In the genomic region with DNA sequence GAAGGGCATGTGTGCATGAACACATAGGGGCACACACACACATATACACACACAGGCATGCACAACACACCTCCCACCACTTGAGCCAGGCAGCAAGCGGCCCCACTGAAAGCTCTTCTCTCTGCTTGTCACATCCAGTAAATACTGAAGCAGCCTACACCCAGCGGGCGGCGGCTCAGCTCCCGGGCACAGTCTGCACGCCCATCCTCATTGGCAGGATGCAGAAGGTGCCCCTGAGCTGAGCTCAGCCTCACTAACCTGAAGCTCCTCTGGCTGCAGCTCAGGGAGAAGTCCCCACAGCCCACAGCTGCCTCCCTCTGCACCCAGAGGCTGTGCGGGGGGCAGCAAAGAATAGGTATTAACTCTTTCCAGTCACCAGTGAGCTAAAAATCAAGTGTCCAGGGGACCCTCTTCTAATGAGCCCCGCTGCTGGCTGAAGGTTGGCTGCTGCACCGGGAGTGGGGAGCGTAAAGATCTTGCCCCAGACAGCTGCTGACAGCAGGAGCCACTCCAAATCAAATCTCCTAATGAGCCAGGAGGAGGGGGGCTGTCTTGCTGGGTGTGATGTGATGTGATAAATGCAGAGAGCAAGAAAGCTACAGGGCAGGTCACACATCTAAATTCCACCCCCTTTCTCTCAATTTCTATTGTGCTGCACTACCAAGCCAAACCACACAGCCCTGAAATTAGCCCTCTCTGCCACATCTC, we compare ENCODE assay signal across 12 cellular contexts. TPM values are rescaled to one million over a fixed set of nuclear protein-coding genes. Genes with fewer than 3 reads are reported as not detected.
DNase-seq lines count a peak whose midpoint lies in the region; ATAC-seq lines count a peak whose summit lies in the region.
"Had no signal": no experiment of that assay in that cellular context is flagged by ENCODE, and none has a peak within 500 bp of the region (broad histone marks: within the 10 kb centered on the region; RNA-seq: fewer than 3 reads in every experiment).

No MANE protein-coding gene starts in this region.

- no peaks in the 10 kb centered on the region for H4K20me1 ChIP-seq in Karpas-422 (ENCODE audit: insufficient read depth, low read depth, low read length)

- no peaks in the 10 kb centered on the region for H3K27me3 ChIP-seq in Karpas-422 (ENCODE audit: low read length)
- H3K27me3 ChIP-seq: esophagus muscularis mucosa had no signal

- H3K79me2 ChIP-seq in Karpas-422 (ENCODE audit: low read length): no peaks in the 10 kb centered on the region

- H3K9me3 ChIP-seq in Karpas-422 (ENCODE audit: low read length): no peaks in the 10 kb centered on the region
- H3K9me3 ChIP-seq: esophagus muscularis mucosa had no signal

- DNase-seq in D341Med (ENCODE audit: low spot score) (peak; percentile 77), Karpas-422 (peak; percentile 77), NCI-H524 treated with DMSO at 0.1 percent for 48 hours (lab: John Stamatoyannopoulos, UW) (peak; percentile 79)
- no peak for DNase-seq in NK-92 treated with Interleukin-12 subunit alpha and Interleukin-12 subunit beta, amount 100 ng/mL, for 24 hours (lab: John Stamatoyannopoulos, UW)
- no peak for DNase-seq in activated CD8-positive, alpha-beta memory T cell treated with anti-CD3 and anti-CD28 coated beads, Interleukin-2, amount 50 U/mL, for 48 hours
- DNase-seq in activated CD8-positive, alpha-beta memory T cell treated with anti-CD3 and anti-CD28 coated beads for 24 hours: no peak
- DNase-seq: activated CD4-positive, CD25-positive, alpha-beta regulatory T cell treated with anti-CD3 and anti-CD28 coated beads, Interleukin-2, amount 50 U/mL, for 72 hours had no signal

- no peaks in the 10 kb centered on the region for H3K9me2 ChIP-seq in Karpas-422 (replicated peaks; ENCODE audit: insufficient read depth, low read length)

- H3K27ac ChIP-seq in Karpas-422 (ENCODE audit: low read length): peak overlapping the region; percentile 40
- H3K27ac ChIP-seq: esophagus muscularis mucosa, SK-N-MC had no signal

- H3K9ac ChIP-seq in Karpas-422 (ENCODE audit: low read length): peak overlapping the region; percentile 57

- ATAC-seq in esophagus mucosa (peak; percentile 32), HG02938 (IDR thresholded peaks at IDR 0.05; ENCODE audit: unreplicated experiment) (no peak)

- H3K4me2 ChIP-seq in Karpas-422 (ENCODE audit: low read depth, low read length, poor library complexity, severe bottlenecking): peak overlapping the region; percentile 65

- H3K4me1 ChIP-seq in Karpas-422 (ENCODE audit: low read length): peaks cover 99% of the 10 kb centered on the region

- H3K36me3 ChIP-seq in Karpas-422 (ENCODE audit: insufficient read depth, low read length): no peaks in the 10 kb centered on the region; the same call in 1 of the 2 replicates
- H3K36me3 ChIP-seq: esophagus muscularis mucosa had no signal

- H2AFZ ChIP-seq in Karpas-422 (ENCODE audit: low read length): no peak overlapping the region

- H3K4me3 ChIP-seq in Karpas-422 (ENCODE audit: low read length): peak overlapping the region; percentile 55
- H3K4me3 ChIP-seq: esophagus muscularis mucosa, SK-N-MC had no signal

RNA-seq across cellular contexts. Expression of gene RGS8, which starts 12.5 kb away (rescaled TPM):
- 20.5 and 25.5 TPM in 2 replicates for total RNA-seq in Karpas-422 (2014; rRNA removed; shearing (Covaris generic); ENCODE audit: low replicate concordance)
- not detected for total RNA-seq in esophagus mucosa
- total RNA-seq: B cell had no signal

Comparison
In these comparisons a context has a peak if more than half of its experiments do, and no peak if none do; other contexts are left out.
1. DNase-seq: peak in D341Med (single experiment), Karpas-422 (single experiment) and NCI-H524 treated with DMSO at 0.1 percent for 48 hours (single experiment); none in NK-92 treated with Interleukin-12 subunit alpha and Interleukin-12 subunit beta, amount 100 ng/mL, for 24 hours (single experiment), activated CD8-positive, alpha-beta memory T cell treated with anti-CD3 and anti-CD28 coated beads, Interleukin-2, amount 50 U/mL, for 48 hours (single experiment) and activated CD8-positive, alpha-beta memory T cell treated with anti-CD3 and anti-CD28 coated beads for 24 hours (single experiment).
2. RNA of gene RGS8, which starts 12.5 kb away (total RNA-seq): 20.5 to 25.5 TPM in Karpas-422; not detected in esophagus mucosa (single experiment); every median in the first group is over 10 times any median in the second.